21 cellular contexts compared by ENCODE assay signal in the genomic region with DNA sequence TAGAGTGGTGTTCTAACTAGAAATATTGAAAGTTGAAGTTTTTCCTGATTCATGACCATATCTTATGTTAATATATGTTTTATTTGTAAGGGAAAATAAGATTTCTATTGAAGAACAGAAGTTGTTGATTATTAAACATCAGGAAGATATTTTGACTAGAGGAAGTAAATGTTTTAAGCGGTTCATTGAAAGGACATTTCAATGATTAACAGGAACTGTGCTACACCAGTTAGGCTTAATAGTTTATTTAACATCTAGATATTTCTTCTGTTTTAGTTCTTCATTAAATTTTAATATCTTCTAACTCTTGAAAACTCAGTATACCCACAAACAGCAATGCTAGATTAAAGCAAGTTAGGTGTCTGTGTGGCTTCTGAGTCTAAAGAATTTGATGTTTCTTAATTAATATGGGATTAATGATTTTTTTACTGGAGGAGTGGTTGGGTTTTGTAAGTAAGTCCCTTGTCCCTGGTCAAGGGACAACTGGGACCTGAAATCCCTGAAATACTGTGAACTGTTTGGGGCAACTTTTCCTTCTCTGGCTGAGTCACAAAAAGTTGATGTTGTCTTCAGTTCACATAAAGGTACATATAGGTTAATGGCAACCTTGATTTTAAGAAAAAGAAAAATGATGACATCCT. TPM values are rescaled to one million over a fixed set of nuclear protein-coding genes. Genes with fewer than 3 reads are reported as not detected.
"Had no signal": no experiment of that assay in that cellular context is flagged by ENCODE, and none has a peak within 500 bp of the region (broad histone marks: within the 10 kb centered on the region; RNA-seq: fewer than 3 reads in every experiment).

No MANE protein-coding gene starts in this region.

- H3K27me3 ChIP-seq: brain microvascular endothelial cell, gastrocnemius medialis had no signal

- DNase-seq: activated CD4-positive, alpha-beta T cell treated with anti-CD3 and anti-CD28 coated beads, Interleukin-2, amount 50 U/mL, for 1 hour; activated CD8-positive, alpha-beta memory T cell treated with anti-CD3 and anti-CD28 coated beads for 24 hours; activated naive CD8-positive, alpha-beta T cell treated with anti-CD3 and anti-CD28 coated beads for 36 hours; amygdala; brain microvascular endothelial cell; effector memory CD4-positive, alpha-beta T cell; gastrocnemius medialis; heart right ventricle; left lung; naive thymus-derived CD8-positive, alpha-beta T cell; posterior cingulate gyrus; right cardiac atrium; small intestine; stimulated activated CD4-positive, alpha-beta T cell treated with anti-CD3 and anti-CD28 coated beads, Interleukin-4, amount 100 ng/mL, for 24 hours; stimulated activated naive CD4-positive, alpha-beta T cell; T-helper 9 cell; trophoblast cell had no signal

- H3K27ac ChIP-seq: brain microvascular endothelial cell, coronary artery, gastrocnemius medialis, left lung, neutrophil had no signal

- H3K4me3 ChIP-seq: gastrocnemius medialis, heart right ventricle, left lung had no signal

- H3K4me1 ChIP-seq: left lung had no signal

- ATAC-seq: activated CD4-positive, CD25-positive, alpha-beta regulatory T cell treated with anti-CD3 and anti-CD28 coated beads, Interleukin-2, amount 50 U/mL, for 24 hours; gastrocnemius medialis; heart right ventricle; left lung; naive thymus-derived CD8-positive, alpha-beta T cell; right cardiac atrium had no signal

- H3K36me3 ChIP-seq: brain microvascular endothelial cell, gastrocnemius medialis, left lung, neutrophil had no signal

- H3K9me3 ChIP-seq: gastrocnemius medialis, heart right ventricle, left lung, neutrophil had no signal

RNA-seq across cellular contexts. Expression of a gene that starts 44.0 kb away (rescaled TPM):
- total RNA-seq: activated T-helper 1 cell treated with anti-CD3 and anti-CD28 coated beads, Interleukin-12 subunit alpha, Interleukin-12 subunit beta, Interleukin-2, Interleukin-4 antibody, amounts not matched to agents 30 ng/mL and 10 ng/mL and 1 ng/mL, durations not matched to agents 14 hours and 24 hours and 36 hours had no signal
